In genomic region chr2:61443342-61444041, GRCh38 we compare ENCODE assay signal across 8 cellular contexts. TPM values are rescaled to one million over a fixed set of nuclear protein-coding genes. Genes with fewer than 3 reads are reported as not detected.
DNase-seq lines count a peak whose midpoint lies in the region; ATAC-seq and TF ChIP-seq lines count a peak whose summit lies in the region.

No MANE protein-coding gene starts in this region.

- TF ChIP-seq CTCF in type B pancreatic cell (conservative IDR thresholded peaks at IDR 0.05) (no peak), glutamatergic neuron (IDR thresholded peaks at IDR 0.05; ENCODE audit: partially characterized antibody, unreplicated experiment) (no peak), testis (IDR thresholded peaks at IDR 0.05) (no peak), suprapubic skin (IDR thresholded peaks at IDR 0.05) (no peak)

- H3K4me1 Mint-ChIP-seq in activated T-cell treated with anti-CD3 and anti-CD28 coated beads, Interleukin-2, amount 50 U/mL, for 4 hours (ENCODE audit: low read depth), result peaks cover 73% of the 10 kb centered on the region
- H3K4me1 Mint-ChIP-seq in type B pancreatic cell (ENCODE audit: unreplicated experiment), result no peaks in the 10 kb centered on the region
- peaks cover 7% of the 10 kb centered on the region for H3K4me1 Mint-ChIP-seq in glutamatergic neuron (ENCODE audit: low read depth, unreplicated experiment)

- TF ChIP-seq POLR2A in Raji (IDR thresholded peaks at IDR 0.05; ENCODE audit: insufficient read depth, low read depth, low read length), result peak; percentile 37; the same call in 1 of the 2 replicates
- no peak for TF ChIP-seq POLR2A in testis (IDR thresholded peaks at IDR 0.05)
- no peak for TF ChIP-seq POLR2A in suprapubic skin (IDR thresholded peaks at IDR 0.05)

- H3K27me3 ChIP-seq in testis (no peaks in the 10 kb centered on the region), suprapubic skin (no peaks in the 10 kb centered on the region)

- H3K36me3 Mint-ChIP-seq in activated T-cell treated with anti-CD3 and anti-CD28 coated beads, Interleukin-2, amount 50 U/mL, for 4 hours (ENCODE audit: insufficient read depth), result peaks cover 14% of the 10 kb centered on the region
- H3K36me3 Mint-ChIP-seq in type B pancreatic cell, result peaks cover 27% of the 10 kb centered on the region
- no peaks in the 10 kb centered on the region for H3K36me3 Mint-ChIP-seq in glutamatergic neuron (ENCODE audit: unreplicated experiment)

- peak; percentile 34 to 73 for ATAC-seq in activated T-cell treated with anti-CD3 and anti-CD28 coated beads, Interleukin-2, amount 50 U/mL, for 4 hours
- peak; percentile 85 for ATAC-seq in HG03064 (IDR thresholded peaks at IDR 0.05; ENCODE audit: low read depth, unreplicated experiment)

- no peak for TF ChIP-seq EP300 in suprapubic skin (IDR thresholded peaks at IDR 0.05)

- H3K4me1 ChIP-seq in testis (peaks cover 4% of the 10 kb centered on the region), suprapubic skin (peaks cover 8% of the 10 kb centered on the region)

- WGBS in testis, 2 donors, result 88 to 90% methylated on average over 7 of the region's 7 CpGs
- WGBS in suprapubic skin, result 93% methylated on average over 7 of the region's 7 CpGs

- intact Hi-C loops in testis (cut with DNase I; ENCODE audit: low total_unique reads), result no loop called here

- H3K4me3 ChIP-seq in testis (no peak overlapping the region), suprapubic skin (no peak overlapping the region)

- H3K9me3 Mint-ChIP-seq in activated T-cell treated with anti-CD3 and anti-CD28 coated beads, Interleukin-2, amount 50 U/mL, for 4 hours, result no peaks in the 10 kb centered on the region
- peaks cover 13% of the 10 kb centered on the region for H3K9me3 Mint-ChIP-seq in type B pancreatic cell
- peaks cover 6% of the 10 kb centered on the region for H3K9me3 Mint-ChIP-seq in glutamatergic neuron (ENCODE audit: unreplicated experiment)

- no peaks in the 10 kb centered on the region for H3K9me3 ChIP-seq in testis
- no peaks in the 10 kb centered on the region for H3K9me3 ChIP-seq in suprapubic skin

- no peak overlapping the region for H3K4me3 Mint-ChIP-seq in activated T-cell treated with anti-CD3 and anti-CD28 coated beads, Interleukin-2, amount 50 U/mL, for 4 hours
- H3K4me3 Mint-ChIP-seq in type B pancreatic cell (no peak overlapping the region), glutamatergic neuron (ENCODE audit: unreplicated experiment) (no peak overlapping the region)

- H3K36me3 ChIP-seq in testis (ENCODE audit: low read depth, missing control alignments) (no peaks in the 10 kb centered on the region), suprapubic skin (no peaks in the 10 kb centered on the region)

- peak overlapping the region; percentile 16 for H3K27ac Mint-ChIP-seq in type B pancreatic cell
- no peak overlapping the region for H3K27ac Mint-ChIP-seq in glutamatergic neuron (ENCODE audit: unreplicated experiment)

- DNase-seq in activated T-cell treated with anti-CD3 and anti-CD28 coated beads, Interleukin-2, amount 50 U/mL, for 4 hours, result no peak
- DNase-seq in activated T-cell treated with anti-CD3 and anti-CD28 coated beads, Interleukin-2, amount 50 U/mL, for 48 hours, result no peak
- no peak for DNase-seq in type B pancreatic cell (ENCODE audit: extremely low spot score, unreplicated experiment)
- no peak for DNase-seq in glutamatergic neuron
- DNase-seq in testis, result no peak
- DNase-seq in suprapubic skin (ENCODE audit: low spot score in 2 of 2), result no peak

- no peak overlapping the region for H3K27ac ChIP-seq in testis
- H3K27ac ChIP-seq in suprapubic skin, result no peak overlapping the region

- H3K27me3 Mint-ChIP-seq in activated T-cell treated with anti-CD3 and anti-CD28 coated beads, Interleukin-2, amount 50 U/mL, for 4 hours (ENCODE audit: low read depth), result no peaks in the 10 kb centered on the region
- H3K27me3 Mint-ChIP-seq in type B pancreatic cell (no peaks in the 10 kb centered on the region), glutamatergic neuron (ENCODE audit: unreplicated experiment) (peaks cover 2% of the 10 kb centered on the region)

RNA-seq across cellular contexts. Expression of gene USP34, which starts 27.4 kb away (rescaled TPM):
- 10 to 100 TPM; 57.0 to 58.1 (median 58.1) TPM for total RNA-seq in activated T-cell treated with anti-CD3 and anti-CD28 coated beads, Interleukin-2, amount 50 U/mL, for 4 hours
- total RNA-seq in type B pancreatic cell (ENCODE audit: low replicate concordance), result 82.6 and 94.7 TPM in 2 replicates
- total RNA-seq in glutamatergic neuron (ENCODE audit: unreplicated experiment), result 104 TPM
- total RNA-seq in testis, result 100 to 1,000 TPM; 230 to 235 TPM
- 92.3 TPM for polyA plus RNA-seq in testis (ENCODE audit: insufficient read depth, low read depth, low replicate concordance)
- 100 to 1,000 TPM in 2 of 4 donors, 10 to 100 TPM in 2; 94.5 to 242 (median 111) TPM for total RNA-seq in suprapubic skin
